ENCODE assay signal across 14 cellular contexts in the genomic region with DNA sequence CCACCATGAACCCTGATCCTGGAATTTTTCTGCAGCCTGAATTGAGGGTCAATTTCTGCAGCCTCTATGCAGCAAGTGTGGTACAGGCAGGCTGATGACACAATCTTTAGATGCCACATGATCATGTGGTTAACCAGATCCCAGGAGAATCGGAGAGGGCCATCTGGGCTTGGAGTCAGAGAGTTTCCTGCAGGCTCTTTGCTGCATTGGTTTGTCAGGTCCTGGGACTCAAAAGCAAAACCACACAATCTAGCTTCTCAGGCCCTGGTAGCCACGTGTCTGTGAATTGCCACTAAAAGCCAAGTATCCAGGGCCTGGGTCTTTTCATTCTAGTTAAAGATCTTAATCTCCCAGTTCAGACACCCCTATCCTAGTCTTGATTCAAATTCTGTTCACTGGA.
DNase-seq lines count a peak whose midpoint lies in the region; TF ChIP-seq lines count a peak whose summit lies in the region.
"Had no signal": no experiment of that assay in that cellular context is flagged by ENCODE, and none has a peak within 500 bp of the region (broad histone marks: within the 10 kb centered on the region; RNA-seq: fewer than 3 reads in every experiment).

No MANE protein-coding gene starts in this region.

- H4K5ac ChIP-seq in H9 (ENCODE audit: insufficient read length, low read depth, low read length): no peak overlapping the region

- no peaks in the 10 kb centered on the region for H3K23me2 ChIP-seq in H9 (ENCODE audit: insufficient read length, low read depth, low read length, poor library complexity, severe bottlenecking)

- H3T11ph ChIP-seq in H9 (ENCODE audit: low read length): no peak overlapping the region

- H3K4me2 ChIP-seq in osteoblast (ENCODE audit: insufficient read depth, low read length) (no peak overlapping the region), H9 (ENCODE audit: insufficient read depth, insufficient read length, low read length) (no peak overlapping the region)

- no peak overlapping the region for H3K18ac ChIP-seq in H9 (ENCODE audit: insufficient read length, low read depth, low read length)

- H2BK120ac ChIP-seq in H9 (ENCODE audit: low read depth, low read length, poor library complexity, severe bottlenecking): no peak overlapping the region

- H3K79me2 ChIP-seq in osteoblast (ENCODE audit: insufficient read depth, low read length) (no peaks in the 10 kb centered on the region), H9 (ENCODE audit: insufficient read depth, low read length) (no peaks in the 10 kb centered on the region)

- H3K27me3 Mint-ChIP-seq in endothelial cell (ENCODE audit: unreplicated experiment): peaks cover 2% of the 10 kb centered on the region
- H3K27me3 Mint-ChIP-seq in H9 (ENCODE audit: low read depth): no peaks in the 10 kb centered on the region; the same call in none of the 2 replicates

- H4K20me1 ChIP-seq in osteoblast (ENCODE audit: insufficient read depth, low read length) (no peaks in the 10 kb centered on the region), H9 (ENCODE audit: control insufficient read depth, insufficient read depth, insufficient read length) (no peaks in the 10 kb centered on the region)

- H3K9me3 Mint-ChIP-seq in endothelial cell (ENCODE audit: unreplicated experiment) (no peaks in the 10 kb centered on the region), H9 (peaks cover 37 to 69% of the 10 kb centered on the region in 2 experiments)
- H3K9me3 Mint-ChIP-seq: stimulated activated effector memory CD8-positive, alpha-beta T cell treated with anti-CD3 and anti-CD28 coated beads, Interleukin-12 subunit alpha, Interleukin-12 subunit beta, amount 100 ng/mL, for 72 hours had no signal

- H2BK15ac ChIP-seq in H9 (ENCODE audit: low read depth, low read length): no peak overlapping the region

- no peak overlapping the region for H2BK5ac ChIP-seq in H9 (ENCODE audit: insufficient read length, low read length)

- H3K79me1 ChIP-seq in H9 (ENCODE audit: insufficient read depth, low read depth, low read length, poor library complexity, severe bottlenecking): no peaks in the 10 kb centered on the region

- no peak overlapping the region for H3K27ac Mint-ChIP-seq in endothelial cell (ENCODE audit: unreplicated experiment)
- no peak overlapping the region for H3K27ac Mint-ChIP-seq in H9
- H3K27ac Mint-ChIP-seq: activated CD8-positive, alpha-beta T cell treated with anti-CD3 and anti-CD28 coated beads, Interleukin-2, amount 10 ng/mL, durations not matched to agents 7 days and 5 days; stimulated activated effector memory CD8-positive, alpha-beta T cell treated with anti-CD3 and anti-CD28 coated beads, Interleukin-12 subunit alpha, Interleukin-12 subunit beta, amount 100 ng/mL, for 72 hours had no signal

- H3K27me3 ChIP-seq in osteoblast (ENCODE audit: insufficient read depth, low read length): peaks cover 16% of the 10 kb centered on the region
- no peaks in the 10 kb centered on the region for H3K27me3 ChIP-seq in H9 (ENCODE audit: insufficient read depth, low read length)

- no peak overlapping the region for H3K23ac ChIP-seq in H9 (ENCODE audit: insufficient read length, low read depth, low read length)

- H3K4me1 Mint-ChIP-seq in endothelial cell (ENCODE audit: unreplicated experiment) (no peaks in the 10 kb centered on the region), H9 (peaks cover 0 to 5% of the 10 kb centered on the region in 2 experiments; a peak in 2 of 4 replicates)
- H3K4me1 Mint-ChIP-seq: stimulated activated effector memory CD8-positive, alpha-beta T cell treated with anti-CD3 and anti-CD28 coated beads, Interleukin-12 subunit alpha, Interleukin-12 subunit beta, amount 100 ng/mL, for 72 hours had no signal

- TF ChIP-seq CTCF in osteoblast (IDR thresholded peaks at IDR 0.05; ENCODE audit: extremely low read depth, low read depth, low read length) (no peak), endothelial cell (IDR thresholded peaks at IDR 0.05; ENCODE audit: unreplicated experiment) (no peak), H9 (conservative IDR thresholded peaks at IDR 0.05) (no peak)

- WGBS in H9 (ENCODE audit: extremely low coverage, insufficient read length, low lambda C conversion rate): no CpG with 5 or more reads among the region's 2 CpGs

- no peak overlapping the region for H2BK12ac ChIP-seq in H9 (ENCODE audit: insufficient read length, low read depth, low read length)

- H3K56ac ChIP-seq in H9 (ENCODE audit: insufficient read length, low read depth, low read length): no peak overlapping the region

- no peak overlapping the region for H3K4me3 ChIP-seq in osteoblast (ENCODE audit: insufficient read depth, low read length)
- H3K4me3 ChIP-seq: HAP-1 had no signal

- H3K4me3 Mint-ChIP-seq in endothelial cell (ENCODE audit: unreplicated experiment): no peak overlapping the region
- H3K4me3 Mint-ChIP-seq in H9: no peak overlapping the region
- H3K4me3 Mint-ChIP-seq: activated CD8-positive, alpha-beta T cell treated with anti-CD3 and anti-CD28 coated beads, Interleukin-2, amount 10 ng/mL, durations not matched to agents 7 days and 5 days; stimulated activated effector memory CD8-positive, alpha-beta T cell treated with anti-CD3 and anti-CD28 coated beads, Interleukin-12 subunit alpha, Interleukin-12 subunit beta, amount 100 ng/mL, for 72 hours had no signal

- H3K36me3 Mint-ChIP-seq in endothelial cell (ENCODE audit: low read depth, unreplicated experiment) (no peaks in the 10 kb centered on the region), H9 (ENCODE audit: insufficient read depth in 1 of 3, low read depth in 3 of 3) (peaks cover 0 to 4% (median 3%) of the 10 kb centered on the region in 3 experiments; a peak in 4 of 7 replicates)

- no peak overlapping the region for H4K8ac ChIP-seq in H9 (replicated peaks; ENCODE audit: insufficient read length, low read depth, low read length)

- H3K4ac ChIP-seq in H9 (ENCODE audit: low read depth, low read length): no peak overlapping the region

- no peak overlapping the region for H3K14ac ChIP-seq in H9 (ENCODE audit: insufficient read depth, low read length)

- no peaks in the 10 kb centered on the region for H3K36me3 ChIP-seq in osteoblast (ENCODE audit: insufficient read depth, low read length)
- H3K36me3 ChIP-seq: HAP-1 had no signal

- H2AFZ ChIP-seq in osteoblast (ENCODE audit: low read length) (no peak overlapping the region), H9 (ENCODE audit: low read length) (no peak overlapping the region)

- no peak overlapping the region for H3K9ac ChIP-seq in H9 (ENCODE audit: extremely low read depth, insufficient read length, low read length)

- no peak overlapping the region for H2BK20ac ChIP-seq in H9 (ENCODE audit: low read depth, low read length, poor library complexity, severe bottlenecking)

- in situ Hi-C loops in SK-MEL-5 (cut with HindIII; ENCODE audit: low pct_unique_long_range_greater_than_20kb, low sequenced_read_pairs): no loop called here

- H3K9me3 ChIP-seq in osteoblast (ENCODE audit: low read depth, low read length) (no peaks in the 10 kb centered on the region), H9 (ENCODE audit: control insufficient read depth, low read depth, low read length) (no peaks in the 10 kb centered on the region)
- H3K9me3 ChIP-seq: HAP-1 had no signal

- no peak overlapping the region for H2AK5ac ChIP-seq in H9 (ENCODE audit: insufficient read length, low read length)

- peak; percentile 43 for DNase-seq in AG20443 (ENCODE audit: low spot score)
- DNase-seq in KG1 (lab: John Stamatoyannopoulos, UW): peak; percentile 2
- peak; percentile 60 for DNase-seq in SK-MEL-5 (ENCODE audit: low read depth, low spot score)
- DNase-seq in epidermal melanocyte (ENCODE audit: insufficient read length, low spot score): peak; percentile 38
- DNase-seq in osteoblast (ENCODE audit: insufficient read length, low spot score, missing footprints): no peak
- DNase-seq in stimulated activated CD4-positive, alpha-beta T cell treated with anti-CD3 and anti-CD28 coated beads, Interleukin-4, amount 100 ng/mL, for 24 hours: no peak
- no peak for DNase-seq in endothelial cell (ENCODE audit: low spot score)
- DNase-seq in H9: no peak
- DNase-seq: activated CD8-positive, alpha-beta T cell treated with anti-CD3 and anti-CD28 coated beads, Interleukin-2, amount 10 ng/mL, durations not matched to agents 7 days and 5 days; NCI-H2029; stimulated activated CD4-positive, alpha-beta T cell treated with anti-CD3 and anti-CD28 coated beads, Interleukin-1b, Interleukin-23, amount 100 ng/mL, for 48 hours; T-helper 9 cell had no signal

- no peak overlapping the region for H3K27ac ChIP-seq in osteoblast (ENCODE audit: low read depth, low read length)
- H3K27ac ChIP-seq in H9 (ENCODE audit: insufficient read length, low read depth, low read length): no peak overlapping the region

- H4K91ac ChIP-seq in H9 (ENCODE audit: insufficient read length, low read depth, low read length): no peak overlapping the region

- H3K4me1 ChIP-seq in osteoblast (ENCODE audit: insufficient read depth, low read length) (peaks cover 4% of the 10 kb centered on the region), H9 (ENCODE audit: insufficient read depth, low read length) (no peaks in the 10 kb centered on the region)
- H3K4me1 ChIP-seq: HAP-1 had no signal

Comparison
In these comparisons a context has a peak if more than half of its experiments do, and no peak if none do; other contexts are left out.
1. DNase-seq: peak in AG20443 (single experiment), KG1 (single experiment), SK-MEL-5 (single experiment) and epidermal melanocyte (single experiment); none in osteoblast (single experiment), stimulated activated CD4-positive, alpha-beta T cell treated with anti-CD3 and anti-CD28 coated beads, Interleukin-4, amount 100 ng/mL, for 24 hours (single experiment), endothelial cell (single experiment) and H9 (single experiment).